ENCODE assay signal across 9 cellular contexts in the genomic region with DNA sequence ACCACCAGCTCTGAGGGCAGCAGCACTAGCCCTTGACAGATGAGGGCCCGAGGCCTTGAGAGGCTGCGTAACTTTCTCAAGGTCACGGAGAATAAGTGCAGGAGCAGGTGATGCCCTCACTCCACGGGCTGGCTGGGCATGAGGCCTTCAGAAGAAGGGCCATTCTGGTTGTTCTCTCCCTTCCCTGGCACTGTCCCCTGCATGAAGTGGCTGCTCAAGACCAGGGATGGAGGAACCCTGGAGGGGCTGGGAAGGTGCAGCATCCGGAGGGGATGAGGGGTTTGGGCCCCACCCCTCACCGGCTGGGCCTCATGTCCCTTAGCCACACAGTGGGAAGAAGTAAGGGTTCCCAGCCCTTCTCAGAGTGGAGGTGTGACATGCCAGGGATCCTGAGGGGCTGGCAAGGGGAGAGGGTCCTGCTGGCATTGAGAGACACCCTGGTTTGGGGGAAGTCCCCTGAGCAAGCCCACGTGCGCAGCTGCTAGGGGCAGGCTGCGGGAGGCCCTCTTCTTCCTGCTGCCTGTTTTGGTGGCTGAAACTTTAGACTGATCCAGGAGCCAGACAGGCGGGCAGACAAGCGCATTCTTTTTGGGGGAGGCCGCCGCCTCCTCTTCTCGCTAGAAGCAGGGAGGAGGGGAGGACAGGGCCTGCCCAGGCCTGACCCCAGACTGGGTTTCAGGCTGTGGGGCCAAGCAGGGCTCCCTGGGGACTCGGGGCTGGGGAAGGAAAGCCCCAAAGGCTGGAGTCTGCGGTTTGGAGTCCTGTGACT.
A peak's percentile ranks its signal among the peaks of the same experiment; 100 is the strongest.
DNase-seq lines count a peak whose midpoint lies in the region; ATAC-seq, FAIRE-seq and TF ChIP-seq lines count a peak whose summit lies in the region.
"Had no signal": no experiment of that assay in that cellular context is flagged by ENCODE, and none has a peak within 500 bp of the region (broad histone marks: within the 10 kb centered on the region; RNA-seq: fewer than 3 reads in every experiment).

No MANE protein-coding gene starts in this region.

- H3K4me1 Mint-ChIP-seq in natural killer cell: peaks cover 10 to 32% of the 10 kb centered on the region in 2 donors
- peaks cover 27% of the 10 kb centered on the region for H3K4me1 Mint-ChIP-seq in glutamatergic neuron (ENCODE audit: low read depth, unreplicated experiment)

- TF ChIP-seq CTCF in MM.1S (IDR thresholded peaks at IDR 0.05; ENCODE audit: low read length) (no peak), coronary artery (IDR thresholded peaks at IDR 0.05) (no peak), natural killer cell (IDR thresholded peaks at IDR 0.05) (no peak), glutamatergic neuron (IDR thresholded peaks at IDR 0.05; ENCODE audit: partially characterized antibody, unreplicated experiment) (no peak)

- H3K9ac ChIP-seq in MM.1S (ENCODE audit: low read length): peak overlapping the region; percentile 26; the same call in 1 of the 2 replicates

- H2AFZ ChIP-seq in MM.1S (ENCODE audit: low read length): 0 out of 2 replicates have a peak overlapping the region, but pooled peaks have one; percentile 8

- peak overlapping the region; percentile 64; the same call in 1 of the 2 replicates for H3K27ac ChIP-seq in MM.1S (ENCODE audit: low read length)
- peak overlapping the region; percentile 73 to 88 for H3K27ac ChIP-seq in coronary artery

- no peaks in the 10 kb centered on the region for H3K9me3 ChIP-seq in MM.1S (replicated peaks; ENCODE audit: insufficient read depth, low read length)

- H3K4me3 ChIP-seq in MM.1S (ENCODE audit: low read length) (no peak overlapping the region), coronary artery (peak overlapping the region; percentile 7)

- ATAC-seq in GM21786 (IDR thresholded peaks at IDR 0.05; ENCODE audit: unreplicated experiment) (peak; percentile 75), natural killer cell (peak in 2 of 3 donors; percentile 36 to 45)
- ATAC-seq: left colon had no signal

- H3K36me3 Mint-ChIP-seq in natural killer cell (no peaks in the 10 kb centered on the region), glutamatergic neuron (ENCODE audit: unreplicated experiment) (no peaks in the 10 kb centered on the region)

- peak; percentile 89 for FAIRE-seq in GM12891 (lab: Jason Lieb, UNC)

- H3K4me3 Mint-ChIP-seq in natural killer cell: no peak overlapping the region
- no peak overlapping the region for H3K4me3 Mint-ChIP-seq in glutamatergic neuron (ENCODE audit: unreplicated experiment)

- H3K27me3 ChIP-seq in MM.1S (replicated peaks; ENCODE audit: insufficient read depth, low read length): no peaks in the 10 kb centered on the region

- TF ChIP-seq POLR2A in GM12891 (IDR thresholded peaks at IDR 0.05; ENCODE audit: low read depth, low read length): no peak

- H3K27me3 Mint-ChIP-seq in natural killer cell (ENCODE audit: low read depth in 2 of 2) (no peaks in the 10 kb centered on the region), glutamatergic neuron (ENCODE audit: unreplicated experiment) (peaks cover 9% of the 10 kb centered on the region)

- peak overlapping the region; percentile 50 for H3K4me2 ChIP-seq in MM.1S (ENCODE audit: low read depth, low read length)

- no peaks in the 10 kb centered on the region for H4K20me1 ChIP-seq in MM.1S (ENCODE audit: insufficient read depth, low read length)

- peaks cover 22% of the 10 kb centered on the region for H3K4me1 ChIP-seq in MM.1S (ENCODE audit: low read length)

- peak; percentile 68 for DNase-seq in GM12891 (ENCODE audit: insufficient read length, low spot score)
- DNase-seq in MM.1S: peak; percentile 80
- peak; percentile 88 for DNase-seq in coronary artery (ENCODE audit: low spot score)
- no peak for DNase-seq in natural killer cell
- DNase-seq in glutamatergic neuron: no peak
- DNase-seq in activated CD4-positive, alpha-beta T cell treated with anti-CD3 and anti-CD28 coated beads for 48 hours: no peak
- no peak for DNase-seq in LoVo (ENCODE audit: low spot score)

- no peaks in the 10 kb centered on the region for H3K9me3 Mint-ChIP-seq in natural killer cell
- H3K9me3 Mint-ChIP-seq in glutamatergic neuron (ENCODE audit: unreplicated experiment): peaks cover 19% of the 10 kb centered on the region

- no peaks in the 10 kb centered on the region for H3K9me2 ChIP-seq in MM.1S (replicated peaks; ENCODE audit: insufficient read depth, low read length)

- H3F3A ChIP-seq in MM.1S (ENCODE audit: insufficient read depth, low read length): peaks cover 18% of the 10 kb centered on the region

- intact Hi-C loops in natural killer cell (cut with micrococcal nuclease): no loop called here

- peak overlapping the region; percentile 38 to 81 for H3K27ac Mint-ChIP-seq in natural killer cell
- H3K27ac Mint-ChIP-seq in glutamatergic neuron (ENCODE audit: unreplicated experiment): no peak overlapping the region

- no peaks in the 10 kb centered on the region for H3K79me2 ChIP-seq in MM.1S (ENCODE audit: low read length)

- no peaks in the 10 kb centered on the region for H3K36me3 ChIP-seq in MM.1S (replicated peaks; ENCODE audit: insufficient read depth, low read length)

TF ChIP-seq in GM12891, 5 proteins besides CTCF, POLR2A, EP300 and RAD21:
- TF ChIP-seq POU2F2 (IDR thresholded peaks at IDR 0.05; ENCODE audit: low read depth, low read length) (peak; percentile 37; the same call in 1 of the 2 replicates), TAF1 (IDR thresholded peaks at IDR 0.05; ENCODE audit: low read depth, low read length) (no peak), PAX5 (IDR thresholded peaks at IDR 0.05; ENCODE audit: insufficient read depth, low read length, severe bottlenecking) (no peak), POLR2AphosphoS5 (IDR thresholded peaks at IDR 0.05; ENCODE audit: low read depth, low read length) (no peak)

Comparison
In these comparisons a context has a peak if more than half of its experiments do, and no peak if none do; other contexts are left out.
1. DNase-seq: peak in GM12891 (single experiment), MM.1S (single experiment) and coronary artery (single experiment); none in natural killer cell (single experiment), glutamatergic neuron (single experiment), activated CD4-positive, alpha-beta T cell treated with anti-CD3 and anti-CD28 coated beads for 48 hours (single experiment) and LoVo (single experiment).